ENCODE assay signal across 8 cellular contexts in the genomic region with DNA sequence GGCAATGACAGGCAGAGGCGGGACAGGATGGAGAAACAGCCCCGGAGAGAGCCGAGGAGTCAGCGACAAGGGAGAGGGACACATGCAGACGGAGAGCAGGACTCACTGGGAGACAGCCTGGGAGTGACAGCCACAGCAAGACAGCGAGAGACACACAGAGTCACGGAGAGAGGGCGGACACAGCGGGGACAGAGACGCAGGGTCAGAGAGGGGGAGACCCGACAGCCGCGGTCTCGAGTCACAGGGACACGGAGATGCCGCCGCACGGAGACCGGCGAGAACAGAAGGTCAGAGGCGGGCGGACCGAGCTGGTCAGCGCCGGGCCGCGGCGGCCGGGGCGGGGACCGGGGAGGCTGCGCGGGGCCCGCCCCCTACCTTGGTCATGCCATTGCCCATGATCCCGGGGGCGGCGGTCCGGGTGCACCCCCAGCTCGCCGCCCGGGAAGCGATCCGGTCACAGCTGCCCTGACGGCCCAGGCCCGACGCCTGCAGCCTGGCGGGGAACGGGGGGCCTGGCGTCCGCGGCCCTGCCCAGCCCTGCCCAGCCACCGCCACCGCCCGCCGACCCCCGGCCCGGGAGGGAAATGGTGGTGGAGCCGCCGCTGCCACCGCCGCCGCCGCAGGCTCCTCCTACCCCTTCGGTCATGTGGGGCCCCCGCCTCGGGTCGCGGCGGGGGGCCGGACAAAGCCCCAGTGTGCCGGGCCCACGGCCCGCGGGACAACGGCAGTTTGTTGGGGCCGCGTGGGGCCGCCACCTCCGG. TPM values are rescaled to one million over a fixed set of nuclear protein-coding genes. Genes with fewer than 3 reads are reported as not detected.
DNase-seq lines count a peak whose midpoint lies in the region; ATAC-seq and TF ChIP-seq lines count a peak whose summit lies in the region.

A gene with protein sequence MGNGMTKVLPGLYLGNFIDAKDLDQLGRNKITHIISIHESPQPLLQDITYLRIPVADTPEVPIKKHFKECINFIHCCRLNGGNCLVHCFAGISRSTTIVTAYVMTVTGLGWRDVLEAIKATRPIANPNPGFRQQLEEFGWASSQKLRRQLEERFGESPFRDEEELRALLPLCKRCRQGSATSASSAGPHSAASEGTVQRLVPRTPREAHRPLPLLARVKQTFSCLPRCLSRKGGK (minus strand): TSS at position 586 of the 761 bp plus-strand sequence. CDS start 190 bp downstream, at position 396.
A gene with protein sequence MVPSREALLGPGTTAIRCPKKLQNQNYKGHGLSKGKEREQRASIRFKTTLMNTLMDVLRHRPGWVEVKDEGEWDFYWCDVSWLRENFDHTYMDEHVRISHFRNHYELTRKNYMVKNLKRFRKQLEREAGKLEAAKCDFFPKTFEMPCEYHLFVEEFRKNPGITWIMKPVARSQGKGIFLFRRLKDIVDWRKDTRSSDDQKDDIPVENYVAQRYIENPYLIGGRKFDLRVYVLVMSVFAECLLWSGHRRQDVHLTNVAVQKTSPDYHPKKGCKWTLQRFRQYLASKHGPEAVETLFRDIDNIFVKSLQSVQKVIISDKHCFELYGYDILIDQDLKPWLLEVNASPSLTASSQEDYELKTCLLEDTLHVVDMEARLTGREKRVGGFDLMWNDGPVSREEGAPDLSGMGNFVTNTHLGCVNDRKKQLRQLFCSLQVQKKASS (plus strand): TSS at position 693 of the 761 bp plus-strand sequence. CDS start 493 bp downstream, outside the sequence.

- H3K27me3 Mint-ChIP-seq in activated naive CD4-positive, alpha-beta T cell treated with anti-CD3 and anti-CD28 coated beads, Interleukin-2, amount 10 ng/mL, durations not matched to agents 7 days and 5 days: peaks cover 70% of the 10 kb centered on the region

- H3K36me3 ChIP-seq in BJ (ENCODE audit: control insufficient read depth, insufficient read depth, low read length) (no peaks in the 10 kb centered on the region), HAP-1 (replicated peaks) (no peaks in the 10 kb centered on the region), heart left ventricle (no peaks in the 10 kb centered on the region), osteoblast (ENCODE audit: insufficient read depth, low read length) (no peaks in the 10 kb centered on the region)

- ATAC-seq in heart left ventricle (peak; percentile 51 to 92 (median 86)), GM21528 (IDR thresholded peaks at IDR 0.05; ENCODE audit: low FRiP score, unreplicated experiment) (no peak)

- H3K4me3 Mint-ChIP-seq in activated naive CD4-positive, alpha-beta T cell treated with anti-CD3 and anti-CD28 coated beads, Interleukin-2, amount 10 ng/mL, durations not matched to agents 7 days and 5 days: peak within 1 kb of the TSS; percentile 59

- TF ChIP-seq CTCF in BJ (IDR thresholded peaks at IDR 0.05; ENCODE audit: insufficient read depth, low read depth, low read length): no peak
- TF ChIP-seq CTCF in heart left ventricle (IDR thresholded peaks at IDR 0.05): peak in 2 of 12 donors; percentile 4 to 6
- no peak for TF ChIP-seq CTCF in osteoblast (IDR thresholded peaks at IDR 0.05; ENCODE audit: extremely low read depth, low read depth, low read length)

- H3K4me2 ChIP-seq in osteoblast (ENCODE audit: insufficient read depth, low read length): peak within 1 kb of the TSS; percentile 88

- H3K27me3 ChIP-seq in BJ (ENCODE audit: control insufficient read depth, insufficient read depth, low read length) (peaks cover 33% of the 10 kb centered on the region), HAP-1 (ENCODE audit: low read depth) (no peaks in the 10 kb centered on the region), heart left ventricle (peaks cover 0 to 27% (median 0%) of the 10 kb centered on the region in 9 donors), osteoblast (ENCODE audit: insufficient read depth, low read length) (peaks cover 42% of the 10 kb centered on the region)

- WGBS in heart left ventricle, 4 donors: 1 to 2% (median 1%) methylated on average over 27 to 79 of the region's 79 CpGs

- CTCF ChIA-PET in BJ (lab: Yijun Ruan, JAX): interaction anchor here (1.4 to 2.9 kb wide), 3 partner anchors 16 to 162 kb away, joined by 3 to 8 read pairs (median 5); no protein-coding TSS in a partner anchor
- CTCF ChIA-PET in activated naive CD4-positive, alpha-beta T cell treated with anti-CD3 and anti-CD28 coated beads, Interleukin-2, amount 10 ng/mL, durations not matched to agents 7 days and 5 days (lab: Charles Lee): no interaction called here

- H3K27ac Mint-ChIP-seq in activated naive CD4-positive, alpha-beta T cell treated with anti-CD3 and anti-CD28 coated beads, Interleukin-2, amount 10 ng/mL, durations not matched to agents 7 days and 5 days: no peak within 1 kb of the TSS

- DNase-seq in BJ (ENCODE audit: low read depth): no peak
- DNase-seq in HAP-1 (ENCODE audit: low spot score in 2 of 2): peak; percentile 33 to 69
- DNase-seq in activated naive CD4-positive, alpha-beta T cell treated with anti-CD3 and anti-CD28 coated beads, Interleukin-2, amount 10 ng/mL, durations not matched to agents 7 days and 5 days: no peak
- peak in 3 of 5 donors; percentile 43 to 55 (median 52) for DNase-seq in heart left ventricle
- DNase-seq in osteoblast (ENCODE audit: insufficient read length, low spot score, missing footprints): peak; percentile 85
- DNase-seq in SHP77 treated with DMSO at 0.1 percent for 48 hours (lab: John Stamatoyannopoulos, UW): no peak
- no peak for DNase-seq in NCI-H1436 (lab: John Stamatoyannopoulos, UW)

- no peaks in the 10 kb centered on the region for H3K9me3 Mint-ChIP-seq in activated naive CD4-positive, alpha-beta T cell treated with anti-CD3 and anti-CD28 coated beads, Interleukin-2, amount 10 ng/mL, durations not matched to agents 7 days and 5 days

- peaks cover 6% of the 10 kb centered on the region for H3K4me1 ChIP-seq in HAP-1
- peaks cover 0 to 20% (median 11%) of the 10 kb centered on the region in 12 donors for H3K4me1 ChIP-seq in heart left ventricle
- H3K4me1 ChIP-seq in osteoblast (ENCODE audit: insufficient read depth, low read length): peaks cover 3% of the 10 kb centered on the region

- peak within 1 kb of the TSS in 7 of 12 donors; percentile 3 to 76 (median 57) for H3K27ac ChIP-seq in heart left ventricle
- no peak within 1 kb of the TSS for H3K27ac ChIP-seq in osteoblast (ENCODE audit: low read depth, low read length)

- H3K9me3 ChIP-seq in HAP-1 (no peaks in the 10 kb centered on the region), heart left ventricle (no peaks in the 10 kb centered on the region), osteoblast (ENCODE audit: low read depth, low read length) (no peaks in the 10 kb centered on the region)

- H3K79me2 ChIP-seq in osteoblast (ENCODE audit: insufficient read depth, low read length): no peaks in the 10 kb centered on the region

- H2AFZ ChIP-seq in osteoblast (ENCODE audit: low read length): peak within 1 kb of the TSS; percentile 87

- POLR2A ChIA-PET in BJ (lab: Charles Lee): no interaction called here

- in situ Hi-C loops in HAP-1 (cut with MboI; ENCODE audit: low sequenced_read_pairs): no loop called here

- intact Hi-C loops in heart left ventricle (cut with DNase I): loop anchor here in 2 of 10 donors (5.0 kb wide), 2 partner anchors 37 to 82 kb away; a partner anchor contains a TSS

- peaks cover 3% of the 10 kb centered on the region for H4K20me1 ChIP-seq in osteoblast (ENCODE audit: insufficient read depth, low read length)

- peaks cover 3% of the 10 kb centered on the region for H3K36me3 Mint-ChIP-seq in activated naive CD4-positive, alpha-beta T cell treated with anti-CD3 and anti-CD28 coated beads, Interleukin-2, amount 10 ng/mL, durations not matched to agents 7 days and 5 days

- H3K4me3 ChIP-seq in BJ (ENCODE audit: low read depth, low read length) (peak within 1 kb of the TSS; percentile 3), HAP-1 (peak within 1 kb of the TSS; percentile 50), heart left ventricle (peak within 1 kb of the TSS; percentile 46 to 96 (median 66)), osteoblast (ENCODE audit: insufficient read depth, low read length) (peak within 1 kb of the TSS; percentile 68)

- peaks cover 12% of the 10 kb centered on the region for H3K4me1 Mint-ChIP-seq in activated naive CD4-positive, alpha-beta T cell treated with anti-CD3 and anti-CD28 coated beads, Interleukin-2, amount 10 ng/mL, durations not matched to agents 7 days and 5 days

- no peak for TF ChIP-seq POLR2A in heart left ventricle (IDR thresholded peaks at IDR 0.05)

RNA-seq across cellular contexts. Expression of the first gene that starts in this region (rescaled TPM):
- polyA plus RNA-seq in BJ (2011; rRNA removed) (0.09 TPM in 1 of 2 replicates, not detected in the other), heart left ventricle (1 to 10 TPM in 1 of 2 donors, under 1 TPM in 1; 0.68 to 5.4 TPM)
- not detected in 2 replicates for polyA minus RNA-seq in BJ (2011; rRNA and poly(A)+ RNA removed)
- total RNA-seq in heart left ventricle (1 to 10 TPM; 1.0 to 7.4 (median 3.0) TPM), osteoblast (1.2 and 1.4 TPM in 2 replicates)

RNA-seq across cellular contexts. Expression of the second gene that starts in this region (rescaled TPM):
- polyA plus RNA-seq in BJ (2011; rRNA removed) (0.11 and 0.18 TPM in 2 replicates), heart left ventricle (not detected)
- 0.21 TPM in 1 of 2 replicates, not detected in the other for polyA minus RNA-seq in BJ (2011; rRNA and poly(A)+ RNA removed)
- total RNA-seq in heart left ventricle (not detected), osteoblast (0.59 and 0.72 TPM in 2 replicates)

Comparison
In these comparisons a context has a peak if more than half of its experiments do, and no peak if none do; other contexts are left out.
1. DNase-seq: peak in HAP-1 (2 of 2), heart left ventricle (3 of 5) and osteoblast (single experiment); none in BJ (single experiment), activated naive CD4-positive, alpha-beta T cell treated with anti-CD3 and anti-CD28 coated beads, Interleukin-2, amount 10 ng/mL, durations not matched to agents 7 days and 5 days (single experiment), SHP77 treated with DMSO at 0.1 percent for 48 hours (single experiment) and NCI-H1436 (single experiment).
2. H3K4me3 ChIP-seq: peak in every context shown above with its lines; median percentile 68 in osteoblast; 66 in heart left ventricle; 50 in HAP-1; 3 in BJ.